Comparison of ENCODE assay signal across 23 cellular contexts in genomic region chr22:38867496-38868285, GRCh38. TPM values are rescaled to one million over a fixed set of nuclear protein-coding genes. Genes with fewer than 3 reads are reported as not detected.
DNase-seq lines count a peak whose midpoint lies in the region; ATAC-seq and TF ChIP-seq lines count a peak whose summit lies in the region.
"Had no signal": no experiment of that assay in that cellular context is flagged by ENCODE, and none has a peak within 500 bp of the region (broad histone marks: within the 10 kb centered on the region; RNA-seq: fewer than 3 reads in every experiment).

No MANE protein-coding gene starts in this region.

- peaks cover 29% of the 10 kb centered on the region for H3K4me1 Mint-ChIP-seq in activated CD4-positive, alpha-beta T cell treated with anti-CD3 and anti-CD28 coated beads for 36 hours
- peaks cover 45% of the 10 kb centered on the region for H3K4me1 Mint-ChIP-seq in brain

- POLR2A ChIA-PET in activated CD4-positive, alpha-beta T cell treated with anti-CD3 and anti-CD28 coated beads for 36 hours (lab: Charles Lee) = no interaction called here

- no peak for DNase-seq in activated CD4-positive, alpha-beta T cell treated with anti-CD3 and anti-CD28 coated beads for 36 hours
- DNase-seq in activated CD4-positive, alpha-beta T cell treated with anti-CD3 and anti-CD28 coated beads for 48 hours = no peak
- DNase-seq in posterior vena cava (ENCODE audit: low spot score) = peak; percentile 74
- no peak for DNase-seq in foreskin keratinocyte
- no peak for DNase-seq in germinal center (ENCODE audit: low spot score)
- no peak for DNase-seq in midbrain (lab: John Stamatoyannopoulos, UW)
- DNase-seq: activated T-cell treated with anti-CD3 and anti-CD28 coated beads, Interleukin-2, amount 50 U/mL, for 4 hours; BE2C; central memory CD4-positive, alpha-beta T cell; effector CD8-positive, alpha-beta T cell; glutamatergic neuron; Karpas-422; left ventricle myocardium inferior; NCI-H1048; NCI-H2029 treated with DMSO at 0.1 percent for 48 hours; NCI-H510A treated with DMSO at 0.1 percent for 48 hours; occipital lobe; stimulated activated naive CD4-positive, alpha-beta T cell; transverse colon had no signal

- no peaks in the 10 kb centered on the region for H3K27me3 Mint-ChIP-seq in activated CD4-positive, alpha-beta T cell treated with anti-CD3 and anti-CD28 coated beads for 36 hours
- peaks cover 11% of the 10 kb centered on the region for H3K27me3 Mint-ChIP-seq in brain

- no peaks in the 10 kb centered on the region for H3K4me1 ChIP-seq in foreskin keratinocyte

- peak; percentile 4 for TF ChIP-seq POLR2A in GM15510 (IDR thresholded peaks at IDR 0.05; ENCODE audit: borderline replicate concordance, extremely low read depth, insufficient read length)

- H3K27ac ChIP-seq in foreskin keratinocyte = no peak overlapping the region
- H3K27ac ChIP-seq: 22Rv1, left ventricle myocardium inferior, right atrium auricular region, transverse colon had no signal

- peak overlapping the region; percentile 73 for H3K27ac Mint-ChIP-seq in activated CD4-positive, alpha-beta T cell treated with anti-CD3 and anti-CD28 coated beads for 36 hours
- H3K27ac Mint-ChIP-seq in brain = peak overlapping the region in 2 of 5 experiments; percentile 49 to 90

- CTCF ChIA-PET in activated CD4-positive, alpha-beta T cell treated with anti-CD3 and anti-CD28 coated beads for 36 hours (lab: Charles Lee) = interaction anchor here (0.6 to 1.6 kb wide), 2 partner anchors 98 to 108 kb away, joined by 3 to 4 read pairs; no protein-coding TSS in a partner anchor

- H3K36me3 Mint-ChIP-seq in activated CD4-positive, alpha-beta T cell treated with anti-CD3 and anti-CD28 coated beads for 36 hours (ENCODE audit: low read depth) = peaks cover 48% of the 10 kb centered on the region
- peaks cover 11% of the 10 kb centered on the region for H3K36me3 Mint-ChIP-seq in brain

- TF ChIP-seq CTCF in brain (conservative IDR thresholded peaks at IDR 0.05) (no peak), foreskin keratinocyte (conservative IDR thresholded peaks at IDR 0.05) (no peak)

- no peak for ATAC-seq in activated CD4-positive, alpha-beta T cell treated with anti-CD3 and anti-CD28 coated beads for 36 hours
- ATAC-seq in foreskin keratinocyte = no peak
- ATAC-seq: activated T-cell treated with anti-CD3 and anti-CD28 coated beads, Interleukin-2, amount 50 U/mL, for 4 hours had no signal

- no peak overlapping the region for H3K4me3 Mint-ChIP-seq in activated CD4-positive, alpha-beta T cell treated with anti-CD3 and anti-CD28 coated beads for 36 hours
- H3K4me3 Mint-ChIP-seq in brain = peak overlapping the region in 3 of 5 experiments; percentile 33 to 63 (median 34)

- peaks cover 5% of the 10 kb centered on the region for H3K27me3 ChIP-seq in foreskin keratinocyte
- H3K27me3 ChIP-seq: BE2C, right atrium auricular region had no signal

- intact Hi-C loops in activated CD4-positive, alpha-beta T cell treated with anti-CD3 and anti-CD28 coated beads for 36 hours (cut with DNase I, micrococcal nuclease) = no loop called here
- intact Hi-C loops in posterior vena cava (cut with DNase I) = loop anchor here in 1 of 2 donors (5.0 to 10.0 kb wide), 2 partner anchors 135 to 267 kb away; no protein-coding TSS in a partner anchor

- H3K9me3 Mint-ChIP-seq in activated CD4-positive, alpha-beta T cell treated with anti-CD3 and anti-CD28 coated beads for 36 hours (ENCODE audit: low read depth) = no peaks in the 10 kb centered on the region
- H3K9me3 Mint-ChIP-seq in brain = peaks cover 0 to 3% (median 0%) of the 10 kb centered on the region in 5 experiments
- H3K9me3 Mint-ChIP-seq: activated T-cell treated with anti-CD3 and anti-CD28 coated beads, Interleukin-2, amount 50 U/mL, for 4 hours had no signal

RNA-seq across cellular contexts. Expression of gene CBX6, which starts 4.3 kb away (rescaled TPM):
- 100 to 1,000 TPM in 1 of 2 experiments, 10 to 100 TPM in 1; 96.1 to 112 TPM for total RNA-seq in activated CD4-positive, alpha-beta T cell treated with anti-CD3 and anti-CD28 coated beads for 36 hours
- polyA plus RNA-seq in brain (ENCODE audit: insufficient read depth, low read depth, low replicate concordance) (64.4 TPM), foreskin keratinocyte (8.5 and 11.4 TPM in 2 replicates)
- total RNA-seq in posterior vena cava (100 to 1,000 TPM in 1 of 2 donors, 10 to 100 TPM in 1; 98.0 to 105 TPM), foreskin keratinocyte (23.2 and 32.7 TPM in 2 replicates)

RNA-seq across cellular contexts. Expression of gene NPTXR, which starts 23.9 kb away (rescaled TPM):
- 1 to 10 TPM; 1.3 to 1.4 TPM for total RNA-seq in activated CD4-positive, alpha-beta T cell treated with anti-CD3 and anti-CD28 coated beads for 36 hours
- polyA plus RNA-seq in brain (ENCODE audit: insufficient read depth, low read depth, low replicate concordance) (120 TPM), foreskin keratinocyte (0.03 and 0.06 TPM in 2 replicates)
- total RNA-seq in posterior vena cava (1 to 10 TPM; 8.3 to 8.4 TPM), foreskin keratinocyte (0.04 and 0.07 TPM in 2 replicates)
